In genomic region chr3:155780291-155780690, GRCh38 we compare ENCODE assay signal across 26 cellular contexts. TPM values are rescaled to one million over a fixed set of nuclear protein-coding genes. Genes with fewer than 3 reads are reported as not detected.
"Had no signal": no experiment of that assay in that cellular context is flagged by ENCODE, and none has a peak within 500 bp of the region (broad histone marks: within the 10 kb centered on the region; RNA-seq: fewer than 3 reads in every experiment).

No MANE protein-coding gene starts in this region.

- H3K27me3 ChIP-seq: dorsolateral prefrontal cortex, esophagus muscularis mucosa, foreskin keratinocyte, gastroesophageal sphincter, heart left ventricle, hepatocyte had no signal

- H3K4me3 ChIP-seq: coronary artery, dorsolateral prefrontal cortex, esophagus muscularis mucosa, gastroesophageal sphincter, heart left ventricle, hepatocyte, left ventricle myocardium inferior, lower lobe of right lung, mucosa of descending colon had no signal

- DNase-seq: dermis blood vessel endothelial cell; dorsolateral prefrontal cortex; effector CD4-positive, alpha-beta T cell; effector memory CD4-positive, alpha-beta T cell; foreskin keratinocyte; heart left ventricle; hypothalamus; immature natural killer cell; islet precursor cell; kidney; kidney glomerular epithelial cell; left colon; left ventricle myocardium inferior; lower lobe of right lung; mesenchymal stem cell; mucosa of descending colon had no signal

- H2AFZ ChIP-seq: hepatocyte had no signal

- H3K4me2 ChIP-seq: hepatocyte had no signal

- FAIRE-seq: colon, endothelial cell of umbilical vein, kidney had no signal

- H3K4me1 ChIP-seq: esophagus muscularis mucosa, foreskin keratinocyte, gastroesophageal sphincter, heart left ventricle, left ventricle myocardium inferior, lower lobe of right lung had no signal

- H3K36me3 ChIP-seq: lower lobe of right lung had no signal

- H3K27ac ChIP-seq: coronary artery, dorsolateral prefrontal cortex, esophagus muscularis mucosa, foreskin keratinocyte, gastroesophageal sphincter, heart left ventricle, hepatocyte, left ventricle myocardium inferior, lower lobe of right lung had no signal

- H3K4me1 Mint-ChIP-seq: immature natural killer cell, mesothelial cell of epicardium had no signal

- H3K4me3 Mint-ChIP-seq: immature natural killer cell, mesothelial cell of epicardium had no signal

- H3K27ac Mint-ChIP-seq: immature natural killer cell, mesothelial cell of epicardium had no signal

- ATAC-seq: foreskin keratinocyte, gastroesophageal sphincter, heart left ventricle, left colon, left lobe of liver, lower lobe of right lung, mucosa of descending colon had no signal

- H3K79me2 ChIP-seq: hepatocyte had no signal

RNA-seq across cellular contexts. Expression of gene PLCH1, which starts 35.4 kb away (rescaled TPM):
- total RNA-seq: dermis blood vessel endothelial cell, endothelial cell of umbilical vein, lung microvascular endothelial cell, mesenteric fat pad had no signal
